Comparison of ENCODE assay signal across 21 cellular contexts in the genomic region with DNA sequence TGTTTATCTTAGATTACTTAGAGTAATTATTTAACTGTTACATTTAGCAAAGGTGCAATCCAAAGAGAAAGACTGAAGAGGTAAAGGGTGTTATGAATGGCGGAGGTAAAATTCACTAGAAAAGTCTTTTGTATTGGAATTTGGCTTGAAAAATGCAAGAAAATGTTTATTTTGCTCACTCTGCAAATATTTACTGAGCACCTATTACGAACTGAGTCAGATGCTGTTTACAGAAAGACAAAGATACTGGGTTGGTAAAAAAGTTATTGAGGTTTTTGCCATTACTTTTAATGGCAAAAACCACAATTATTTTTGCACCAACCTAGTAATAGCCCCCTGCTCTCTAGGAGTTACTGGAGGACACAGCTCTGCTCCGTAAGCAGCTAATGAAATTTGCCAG.
"Had no signal": no experiment of that assay in that cellular context is flagged by ENCODE, and none has a peak within 500 bp of the region (broad histone marks: within the 10 kb centered on the region; RNA-seq: fewer than 3 reads in every experiment).

No MANE protein-coding gene starts in this region.

- H3K27ac Mint-ChIP-seq: naive thymus-derived CD8-positive, alpha-beta T cell; nephron progenitor cell; stimulated activated effector memory CD8-positive, alpha-beta T cell treated with anti-CD3 and anti-CD28 coated beads, Interleukin-12 subunit alpha, Interleukin-12 subunit beta, amount 100 ng/mL, for 72 hours; stimulated activated naive CD8-positive, alpha-beta T cell treated with anti-CD3 and anti-CD28 coated beads, Interleukin-15, Interleukin-2, amounts not matched to agents 100 ng/mL and 50 ng/mL, for 24 hours; type B pancreatic cell had no signal

- H3K9me3 Mint-ChIP-seq: type B pancreatic cell had no signal

- H3K4me3 Mint-ChIP-seq: naive thymus-derived CD8-positive, alpha-beta T cell; nephron progenitor cell; stimulated activated effector memory CD8-positive, alpha-beta T cell treated with anti-CD3 and anti-CD28 coated beads, Interleukin-12 subunit alpha, Interleukin-12 subunit beta, amount 100 ng/mL, for 72 hours; stimulated activated naive CD8-positive, alpha-beta T cell treated with anti-CD3 and anti-CD28 coated beads, Interleukin-15, Interleukin-2, amounts not matched to agents 100 ng/mL and 50 ng/mL, for 24 hours; type B pancreatic cell had no signal

- DNase-seq: hippocampal formation; kidney glomerular epithelial cell; left cardiac atrium; left lung; naive thymus-derived CD8-positive, alpha-beta T cell; nephron progenitor cell; ovary; retina; right cardiac atrium; sigmoid colon; small intestine; spleen; stimulated activated CD4-positive, alpha-beta T cell treated with anti-CD3 and anti-CD28 coated beads, Interleukin-4, amount 100 ng/mL, for 24 hours; stimulated activated naive CD4-positive, alpha-beta T cell; uterus had no signal

- H3K4me1 ChIP-seq: left lung, prostate gland, sigmoid colon, spleen, tibial nerve, uterus had no signal

- H3K4me3 ChIP-seq: left lung, lung, ovary, prostate gland, sigmoid colon, spleen, tibial nerve, uterus had no signal

- ATAC-seq: left cardiac atrium; naive thymus-derived CD8-positive, alpha-beta T cell; right cardiac atrium; stimulated activated effector memory CD8-positive, alpha-beta T cell treated with anti-CD3 and anti-CD28 coated beads, Interleukin-12 subunit alpha, Interleukin-12 subunit beta, amount 100 ng/mL, for 72 hours had no signal

- H3K36me3 Mint-ChIP-seq: stimulated activated effector memory CD8-positive, alpha-beta T cell treated with anti-CD3 and anti-CD28 coated beads, Interleukin-12 subunit alpha, Interleukin-12 subunit beta, amount 100 ng/mL, for 72 hours; type B pancreatic cell had no signal

- H3K4me1 Mint-ChIP-seq: naive thymus-derived CD8-positive, alpha-beta T cell; nephron progenitor cell; stimulated activated effector memory CD8-positive, alpha-beta T cell treated with anti-CD3 and anti-CD28 coated beads, Interleukin-12 subunit alpha, Interleukin-12 subunit beta, amount 100 ng/mL, for 72 hours had no signal

- H3K36me3 ChIP-seq: left lung, ovary, prostate gland, sigmoid colon, spleen, tibial nerve, uterus had no signal

- H3K27me3 ChIP-seq: left lung, ovary, sigmoid colon, spleen, tibial nerve, uterus had no signal

- H3K9me3 ChIP-seq: ovary, prostate gland, sigmoid colon, uterus had no signal

- H3K27ac ChIP-seq: left lung, ovary, prostate gland, sigmoid colon, spleen, tibial nerve, uterus had no signal
